Comparison of ENCODE assay signal across 23 cellular contexts in genomic region chr15:24146251-24146650, GRCh38.
DNase-seq lines count a peak whose midpoint lies in the region; ATAC-seq and TF ChIP-seq lines count a peak whose summit lies in the region.
"Had no signal": no experiment of that assay in that cellular context is flagged by ENCODE, and none has a peak within 500 bp of the region (broad histone marks: within the 10 kb centered on the region; RNA-seq: fewer than 3 reads in every experiment).

No MANE protein-coding gene starts in this region.

- TF ChIP-seq POLR2A in body of pancreas (IDR thresholded peaks at IDR 0.05), result no peak

- 45 to 51% methylated on average over 2 of the region's 2 CpGs for WGBS in body of pancreas, 2 donors

- ATAC-seq in body of pancreas (no peak), GM18511 (IDR thresholded peaks at IDR 0.05; ENCODE audit: unreplicated experiment) (no peak)
- ATAC-seq: A549; CD8-positive, alpha-beta T cell; GM12878 had no signal

- intact Hi-C loops in body of pancreas (cut with DNase I), result no loop called here

- no peak overlapping the region for H3K4me3 ChIP-seq in body of pancreas
- no peak overlapping the region for H3K4me3 ChIP-seq in epithelial cell of esophagus (ENCODE audit: low read length)
- H3K4me3 ChIP-seq: A549; BLaER1 treated with 17β-estradiol and CSF1 and Interleukin-3, amounts not matched to agents 10 nM and 100 nM; GM12878 had no signal

- TF ChIP-seq CTCF in body of pancreas (IDR thresholded peaks at IDR 0.05) (no peak), epithelial cell of esophagus (IDR thresholded peaks at IDR 0.05; ENCODE audit: insufficient read depth, low read depth, low read length, missing control alignments) (no peak)

- H3K9me3 ChIP-seq in body of pancreas, result no peaks in the 10 kb centered on the region
- H3K9me3 ChIP-seq: A549; BLaER1 treated with 17β-estradiol and CSF1 and Interleukin-3, amounts not matched to agents 10 nM and 100 nM; Caco-2 had no signal

- H3K27me3 ChIP-seq in body of pancreas, result no peaks in the 10 kb centered on the region
- H3K27me3 ChIP-seq: BLaER1 treated with 17β-estradiol and CSF1 and Interleukin-3, amounts not matched to agents 10 nM and 100 nM had no signal

- H3K27ac ChIP-seq in body of pancreas, result peak overlapping the region in 3 of 4 donors; percentile 42 to 86 (median 62)
- H3K27ac ChIP-seq: 22Rv1; A549; BLaER1 treated with 17β-estradiol and CSF1 and Interleukin-3, amounts not matched to agents 10 nM and 100 nM; C4-2B had no signal

- H3K36me3 ChIP-seq in body of pancreas (replicated peaks in 1 of 2; ENCODE audit: insufficient read depth in 1 of 2, low read depth in 2 of 2), result no peaks in the 10 kb centered on the region
- H3K36me3 ChIP-seq: BLaER1 treated with 17β-estradiol and CSF1 and Interleukin-3, amounts not matched to agents 10 nM and 100 nM had no signal

- DNase-seq in body of pancreas, result no peak
- peak; percentile 2 for DNase-seq in epithelial cell of esophagus (ENCODE audit: low read depth)
- peak; percentile 28 for DNase-seq in kidney tubule cell (ENCODE audit: low spot score)
- DNase-seq in NCI-H2029 (lab: John Stamatoyannopoulos, UW), result no peak
- no peak for DNase-seq in dermis blood vessel endothelial cell
- DNase-seq: AML-193; Caco-2; Calu3; CD4-positive, alpha-beta T cell; CD8-positive, alpha-beta T cell; DMS 273 treated with DMSO at 0.1 percent for 48 hours; DMS153; DMS53; DMS79; DND-41; EL; GDM1 had no signal

- peaks cover 51% of the 10 kb centered on the region for H3K4me1 ChIP-seq in body of pancreas
- H3K4me1 ChIP-seq: A549; BLaER1 treated with 17β-estradiol and CSF1 and Interleukin-3, amounts not matched to agents 10 nM and 100 nM; Caco-2 had no signal

Comparison
In these comparisons a context has a peak if more than half of its experiments do, and no peak if none do; other contexts are left out.
1. DNase-seq: peak in epithelial cell of esophagus (single experiment) and kidney tubule cell (single experiment); none in body of pancreas (0 of 4), NCI-H2029 (single experiment) and dermis blood vessel endothelial cell (single experiment).